8 cellular contexts compared by ENCODE assay signal in the genomic region with DNA sequence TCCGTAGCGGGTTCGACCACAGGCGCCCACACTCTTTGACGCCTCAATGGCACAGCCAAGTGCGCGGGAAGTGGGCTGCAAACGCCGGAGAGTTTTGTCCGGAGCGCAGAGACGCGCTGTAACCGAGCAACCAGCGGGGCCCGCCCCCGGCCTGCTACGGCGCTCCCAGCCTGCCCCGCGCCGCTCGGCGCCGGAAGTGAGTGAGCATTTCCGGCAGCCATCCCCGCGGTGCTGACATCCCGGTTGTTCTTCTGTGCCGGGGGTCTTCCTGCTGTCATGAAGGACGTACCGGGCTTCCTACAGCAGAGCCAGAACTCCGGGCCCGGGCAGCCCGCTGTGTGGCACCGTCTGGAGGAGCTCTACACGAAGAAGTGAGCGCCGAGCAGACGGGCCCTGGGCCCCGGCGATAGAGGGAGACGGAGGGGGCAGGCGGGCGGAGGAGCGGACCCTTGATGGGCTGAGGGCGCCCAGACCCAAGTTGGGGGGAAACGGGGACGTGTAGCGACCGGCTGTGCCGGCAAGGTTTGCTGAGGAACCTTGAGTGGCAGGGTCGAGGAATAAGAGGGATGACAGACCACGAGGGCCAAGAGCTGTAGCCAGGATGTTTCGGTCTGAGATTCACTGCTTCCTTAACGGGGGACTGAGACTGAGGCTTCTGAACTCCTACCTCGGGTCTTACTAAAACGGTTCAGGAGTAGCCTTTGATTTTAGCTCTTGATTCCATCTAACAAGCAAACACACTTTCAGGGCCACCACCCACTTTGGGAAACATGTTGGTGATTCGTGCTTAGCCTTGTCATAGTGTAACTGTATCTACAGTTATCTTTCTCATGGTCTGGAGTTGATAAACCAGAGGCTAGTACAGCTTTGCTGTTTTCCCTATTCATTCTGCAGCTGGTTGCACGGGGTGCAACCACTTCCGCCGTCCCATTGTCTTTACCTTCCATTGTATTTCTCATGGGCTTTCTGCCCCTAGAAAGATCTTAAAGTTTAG. TPM values are rescaled to one million over a fixed set of nuclear protein-coding genes. Genes with fewer than 3 reads are reported as not detected.
DNase-seq lines count a peak whose midpoint lies in the region; ATAC-seq and TF ChIP-seq lines count a peak whose summit lies in the region.

Gene PSMD13 (plus strand): TSS at position 203 of the 994 bp plus-strand sequence. CDS start 74 bp downstream, at position 277.

- no peaks in the 10 kb centered on the region for H3K27me3 ChIP-seq in colonic mucosa

- intact Hi-C loops in colonic mucosa (cut with DNase I) (loop anchor here (5.0 kb wide), 1 partner anchor 125 kb away; no protein-coding TSS in a partner anchor), left colon (cut with DNase I, micrococcal nuclease) (no loop called here)

- DNase-seq in AG08395 (ENCODE audit: low spot score) (peak; percentile 94), NCI-H345 (lab: John Stamatoyannopoulos, UW) (peak; percentile 90), colonic mucosa (peak; percentile 87), left colon (peak; percentile 81 to 92)
- peak; percentile 94 for DNase-seq in activated CD4-positive, alpha-beta T cell treated with anti-CD3 and anti-CD28 coated beads for 48 hours
- peak; percentile 90 for DNase-seq in stimulated activated CD4-positive, alpha-beta T cell treated with anti-CD3 and anti-CD28 coated beads, Interleukin-1b, Interleukin-23, amount 100 ng/mL, for 48 hours

- peak within 1 kb of the TSS; percentile 95 for H3K27ac ChIP-seq in colonic mucosa

- H3K9ac ChIP-seq in colonic mucosa (ENCODE audit: low read depth in 2 of 2, low read length in 2 of 2): peak within 1 kb of the TSS; percentile 83 to 98

- peak within 1 kb of the TSS; percentile 96 for H3K4me3 ChIP-seq in colonic mucosa

- H3K36me3 ChIP-seq in colonic mucosa: no peaks in the 10 kb centered on the region

- H3K9me3 ChIP-seq in colonic mucosa: no peaks in the 10 kb centered on the region

- ATAC-seq in GM18867 (IDR thresholded peaks at IDR 0.05; ENCODE audit: unreplicated experiment): peak; percentile 78
- peak; percentile 63 for ATAC-seq in HG03103 (IDR thresholded peaks at IDR 0.05; ENCODE audit: low read depth, unreplicated experiment)
- peak; percentile 88 for ATAC-seq in left colon

- peaks cover 7% of the 10 kb centered on the region for H3K4me1 ChIP-seq in colonic mucosa

- no peak for TF ChIP-seq CTCF in colonic mucosa (IDR thresholded peaks at IDR 0.05)

RNA-seq across cellular contexts. Expression of gene PSMD13, which starts in this region (rescaled TPM):
- total RNA-seq in colonic mucosa (100 to 1,000 TPM in 1 of 2 donors, 10 to 100 TPM in 1; 99.0 to 145 TPM), left colon (100 to 1,000 TPM in 1 of 2 donors, 10 to 100 TPM in 1; 99.5 to 111 TPM)

Comparison
In these comparisons a context has a peak if more than half of its experiments do, and no peak if none do; other contexts are left out.
1. Peak in every context shown above with its lines: DNase-seq, ATAC-seq, H3K4me3 ChIP-seq and H3K27ac ChIP-seq.